In genomic region chr9:92954078-92954861, GRCh38 we compare ENCODE assay signal across 8 cellular contexts. TPM values are rescaled to one million over a fixed set of nuclear protein-coding genes. Genes with fewer than 3 reads are reported as not detected.
A peak's percentile ranks its signal among the peaks of the same experiment; 100 is the strongest.
DNase-seq lines count a peak whose midpoint lies in the region; TF ChIP-seq lines count a peak whose summit lies in the region.

No MANE protein-coding gene starts in this region.

- no peak overlapping the region for H3K4me3 ChIP-seq in HFF-Myc (replicated peaks; ENCODE audit: low read depth, low read length)

- DNase-seq in A172 (ENCODE audit: low spot score) = peak; percentile 94
- DNase-seq in HFF-Myc (ENCODE audit: extremely low read depth, low read depth) = peak; percentile 37
- DNase-seq in RPMI7951 (ENCODE audit: low read depth) = peak; percentile 62
- DNase-seq in activated naive CD4-positive, alpha-beta T cell treated with anti-CD3 and anti-CD28 coated beads, Interleukin-2, amount 50 U/mL, for 16 hours = peak; percentile 69
- peak; percentile 74 for DNase-seq in mesenteric fat pad (ENCODE audit: low spot score)
- peak; percentile 85 for DNase-seq in ureter (ENCODE audit: low spot score)
- no peak for DNase-seq in retina
- DNase-seq in COLO829 (ENCODE audit: low spot score) = no peak

- no peak for TF ChIP-seq CTCF in HFF-Myc (IDR thresholded peaks at IDR 0.05; ENCODE audit: low read depth, low read length, missing control alignments)

RNA-seq across cellular contexts. Expression of gene FGD3, which starts 6.9 kb away (rescaled TPM):
- 0.10 and 0.12 TPM in 2 replicates for total RNA-seq in A172 (2014; rRNA removed; shearing (Covaris generic))
- not detected in 2 replicates for total RNA-seq in RPMI7951 (2014; rRNA removed; shearing (Covaris generic))
- 9.8 TPM for total RNA-seq in mesenteric fat pad
- 55.4 TPM for total RNA-seq in ureter

Comparison
In these comparisons a context has a peak if more than half of its experiments do, and no peak if none do; other contexts are left out.
1. DNase-seq: peak in A172 (single experiment), HFF-Myc (single experiment), RPMI7951 (single experiment), activated naive CD4-positive, alpha-beta T cell treated with anti-CD3 and anti-CD28 coated beads, Interleukin-2, amount 50 U/mL, for 16 hours (single experiment), mesenteric fat pad (single experiment) and ureter (single experiment); none in retina (single experiment) and COLO829 (single experiment).